ENCODE assay signal across 2 cellular contexts in genomic region chr3:155244206-155244605, GRCh38.
TF ChIP-seq lines count a peak whose summit lies in the region.

No MANE protein-coding gene starts in this region.

TF ChIP-seq in K562, 482 proteins besides CTCF, POLR2A, EP300 and RAD21:
- TF ChIP-seq ZNF398 (CRISPR knock-in tag; IDR thresholded peaks at IDR 0.05): no peak
- no peak for TF ChIP-seq PTRF (tag; IDR thresholded peaks at IDR 0.05)
- no peak for TF ChIP-seq COPS2 (conservative IDR thresholded peaks at IDR 0.05)
- peak; percentile 70 for TF ChIP-seq NFIC (IDR thresholded peaks at IDR 0.05)
- no peak for TF ChIP-seq MXI1 (IDR thresholded peaks at IDR 0.05; ENCODE audit: low read depth, low read length)

TF ChIP-seq in neural cell, 6 proteins besides CTCF, POLR2A, EP300 and RAD21 (continued from another document):
- TF ChIP-seq, protein P1, sequence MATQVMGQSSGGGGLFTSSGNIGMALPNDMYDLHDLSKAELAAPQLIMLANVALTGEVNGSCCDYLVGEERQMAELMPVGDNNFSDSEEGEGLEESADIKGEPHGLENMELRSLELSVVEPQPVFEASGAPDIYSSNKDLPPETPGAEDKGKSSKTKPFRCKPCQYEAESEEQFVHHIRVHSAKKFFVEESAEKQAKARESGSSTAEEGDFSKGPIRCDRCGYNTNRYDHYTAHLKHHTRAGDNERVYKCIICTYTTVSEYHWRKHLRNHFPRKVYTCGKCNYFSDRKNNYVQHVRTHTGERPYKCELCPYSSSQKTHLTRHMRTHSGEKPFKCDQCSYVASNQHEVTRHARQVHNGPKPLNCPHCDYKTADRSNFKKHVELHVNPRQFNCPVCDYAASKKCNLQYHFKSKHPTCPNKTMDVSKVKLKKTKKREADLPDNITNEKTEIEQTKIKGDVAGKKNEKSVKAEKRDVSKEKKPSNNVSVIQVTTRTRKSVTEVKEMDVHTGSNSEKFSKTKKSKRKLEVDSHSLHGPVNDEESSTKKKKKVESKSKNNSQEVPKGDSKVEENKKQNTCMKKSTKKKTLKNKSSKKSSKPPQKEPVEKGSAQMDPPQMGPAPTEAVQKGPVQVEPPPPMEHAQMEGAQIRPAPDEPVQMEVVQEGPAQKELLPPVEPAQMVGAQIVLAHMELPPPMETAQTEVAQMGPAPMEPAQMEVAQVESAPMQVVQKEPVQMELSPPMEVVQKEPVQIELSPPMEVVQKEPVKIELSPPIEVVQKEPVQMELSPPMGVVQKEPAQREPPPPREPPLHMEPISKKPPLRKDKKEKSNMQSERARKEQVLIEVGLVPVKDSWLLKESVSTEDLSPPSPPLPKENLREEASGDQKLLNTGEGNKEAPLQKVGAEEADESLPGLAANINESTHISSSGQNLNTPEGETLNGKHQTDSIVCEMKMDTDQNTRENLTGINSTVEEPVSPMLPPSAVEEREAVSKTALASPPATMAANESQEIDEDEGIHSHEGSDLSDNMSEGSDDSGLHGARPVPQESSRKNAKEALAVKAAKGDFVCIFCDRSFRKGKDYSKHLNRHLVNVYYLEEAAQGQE (IDR thresholded peaks at IDR 0.05; ENCODE audit: borderline replicate concordance): no peak
- TF ChIP-seq EZH2 (IDR thresholded peaks at IDR 0.05; ENCODE audit: borderline replicate concordance, insufficient read depth, low read length, poor library complexity, severe bottlenecking): no peak
- no peak for TF ChIP-seq POLR2AphosphoS5 (IDR thresholded peaks at IDR 0.05)
- TF ChIP-seq SMC3 (conservative IDR thresholded peaks at IDR 0.05; ENCODE audit: poor library complexity): no peak
- no peak for TF ChIP-seq TAF1 (IDR thresholded peaks at IDR 0.05; ENCODE audit: low read depth)
